24 cellular contexts compared by ENCODE assay signal in genomic region chr1:67609572-67609939, GRCh38.
DNase-seq lines count a peak whose midpoint lies in the region; ATAC-seq and TF ChIP-seq lines count a peak whose summit lies in the region.
"Had no signal": no experiment of that assay in that cellular context is flagged by ENCODE, and none has a peak within 500 bp of the region (broad histone marks: within the 10 kb centered on the region; RNA-seq: fewer than 3 reads in every experiment).

No MANE protein-coding gene starts in this region.

- intact Hi-C loops in cardiac septum (cut with DNase I) (no loop called here), gastrocnemius medialis (cut with DNase I; ENCODE audit: low total_unique reads) (loop anchor here (2.0 kb wide), 1 partner anchor 17 kb away; no protein-coding TSS in a partner anchor)

- TF ChIP-seq CTCF in right atrium auricular region (IDR thresholded peaks at IDR 0.05) (no peak), gastrocnemius medialis (IDR thresholded peaks at IDR 0.05 in 4 of 5, conservative IDR thresholded peaks at IDR 0.05 in 1 of 5) (no peak)

- H3K9me3 ChIP-seq in right atrium auricular region (no peaks in the 10 kb centered on the region), gastrocnemius medialis (no peaks in the 10 kb centered on the region)
- H3K9me3 ChIP-seq: left ventricle myocardium inferior, transverse colon had no signal

- DNase-seq in cardiac septum (ENCODE audit: low spot score) (peak; percentile 0), right atrium auricular region (ENCODE audit: low spot score) (no peak), H4 (ENCODE audit: low spot score) (no peak), AG20443 (ENCODE audit: low spot score) (no peak), gastrocnemius medialis (no peak), hypothalamus (lab: John Stamatoyannopoulos, UW) (no peak)
- DNase-seq: activated CD4-positive, alpha-beta T cell treated with anti-CD3 and anti-CD28 coated beads for 48 hours; anterior cingulate cortex; dermis blood vessel endothelial cell; DMS79; HCEC 1CT; KG1; left ventricle myocardium inferior; naive thymus-derived CD8-positive, alpha-beta T cell; NCI-H2171; NCI-H526; T-helper 17 cell; transverse colon had no signal

- no peaks in the 10 kb centered on the region for H3K4me1 ChIP-seq in right atrium auricular region
- H3K4me1 ChIP-seq in gastrocnemius medialis = no peaks in the 10 kb centered on the region
- H3K4me1 ChIP-seq: transverse colon had no signal

- no peak for TF ChIP-seq POLR2A in gastrocnemius medialis (IDR thresholded peaks at IDR 0.05)

- in situ Hi-C loops in gastrocnemius medialis (cut with MboI; ENCODE audit: low sequenced_read_pairs in 4 of 4) = no loop called here

- H3K36me3 ChIP-seq in right atrium auricular region (no peaks in the 10 kb centered on the region), gastrocnemius medialis (no peaks in the 10 kb centered on the region)
- H3K36me3 ChIP-seq: cardiac muscle cell, left ventricle myocardium inferior, transverse colon had no signal

- peak; percentile 29 for ATAC-seq in HG02642 (IDR thresholded peaks at IDR 0.05; ENCODE audit: poor library complexity, unreplicated experiment)
- peak; percentile 57 for ATAC-seq in HG03378 (IDR thresholded peaks at IDR 0.05; ENCODE audit: unreplicated experiment)
- ATAC-seq in gastrocnemius medialis = no peak
- ATAC-seq: naive thymus-derived CD8-positive, alpha-beta T cell; T-helper 17 cell had no signal

- H3K27me3 ChIP-seq in right atrium auricular region = no peaks in the 10 kb centered on the region
- H3K27me3 ChIP-seq in gastrocnemius medialis = no peaks in the 10 kb centered on the region
- H3K27me3 ChIP-seq: cardiac muscle cell, transverse colon had no signal

- H3K27ac ChIP-seq in right atrium auricular region (no peak overlapping the region), gastrocnemius medialis (no peak overlapping the region)
- H3K27ac ChIP-seq: 22Rv1, left ventricle myocardium inferior, RWPE1, SK-N-MC, transverse colon had no signal

- H3K4me3 ChIP-seq in right atrium auricular region (no peak overlapping the region), gastrocnemius medialis (no peak overlapping the region)
- H3K4me3 ChIP-seq: cardiac muscle cell, left ventricle myocardium inferior, SK-N-MC, transverse colon had no signal

Comparison
In these comparisons a context has a peak if more than half of its experiments do, and no peak if none do; other contexts are left out.
1. ATAC-seq: peak in HG02642 (single experiment) and HG03378 (single experiment); none in gastrocnemius medialis (0 of 2).